In the genomic region with DNA sequence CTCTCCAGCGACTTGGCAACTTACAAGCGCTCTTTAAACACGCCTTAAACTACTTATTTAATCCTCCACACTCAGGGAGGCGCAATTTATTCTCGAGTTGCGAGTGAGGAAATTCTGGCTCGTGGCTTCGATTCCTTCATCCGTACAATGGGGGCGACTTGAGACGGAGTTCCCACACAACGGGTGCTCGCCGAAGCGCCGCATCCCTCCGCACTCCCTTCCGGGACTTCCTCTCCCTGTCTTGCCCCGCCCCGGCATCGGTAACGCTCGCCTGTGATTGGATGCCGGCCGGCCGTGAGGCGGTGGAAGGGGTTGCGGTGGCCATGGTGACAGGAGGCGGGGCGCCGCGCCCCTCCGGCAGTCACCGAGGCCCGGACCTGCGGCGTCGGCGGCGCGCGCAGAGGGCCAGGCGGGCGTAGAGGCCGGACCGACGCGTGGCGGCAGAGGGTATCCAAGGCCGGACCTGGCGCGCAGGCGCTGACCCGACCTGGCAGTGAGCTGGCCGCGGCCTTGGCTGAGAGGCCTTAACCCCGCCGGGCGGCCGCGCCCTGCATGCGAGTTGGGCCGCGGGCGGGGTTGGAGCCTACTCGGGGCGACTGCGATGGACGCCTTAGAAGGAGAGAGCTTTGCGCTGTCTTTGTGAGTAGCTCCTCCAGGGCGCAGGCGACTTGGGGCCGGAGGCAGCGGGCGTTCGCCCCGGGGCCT, we compare ENCODE assay signal across 8 cellular contexts. TPM values are rescaled to one million over a fixed set of nuclear protein-coding genes. Genes with fewer than 3 reads are reported as not detected.
A peak's percentile ranks its signal among the peaks of the same experiment; 100 is the strongest.
DNase-seq lines count a peak whose midpoint lies in the region; ATAC-seq and TF ChIP-seq lines count a peak whose summit lies in the region.

A gene (plus strand): TSS at position 493 of the 705 bp plus-strand sequence. CDS start 109 bp downstream, at position 602.

- ATAC-seq in GM21825 (IDR thresholded peaks at IDR 0.05; ENCODE audit: unreplicated experiment) = peak; percentile 96
- ATAC-seq in naive thymus-derived CD4-positive, alpha-beta T cell = peak; percentile 97
- ATAC-seq in stimulated activated naive B cell treated with anti-CD40 and anti-IgM and Interleukin-4, amounts not matched to agents 10 μg/mL and 1 μg/mL and 100 μg/mL, for 72 hours (replicated peaks) = peak; percentile 94 to 96

- H3K4me1 ChIP-seq in DOHH2 (ENCODE audit: control insufficient read depth, low read length) = peaks cover 33% of the 10 kb centered on the region
- H3K4me1 ChIP-seq in naive thymus-derived CD4-positive, alpha-beta T cell (ENCODE audit: control insufficient read depth in 2 of 2, insufficient read depth in 2 of 2, low read length in 2 of 2) = peaks cover 5 to 6% of the 10 kb centered on the region in 2 donors

- peaks cover 34% of the 10 kb centered on the region for H3K36me3 ChIP-seq in DOHH2 (ENCODE audit: control insufficient read depth, low read length)
- peaks cover 0 to 25% (median 10%) of the 10 kb centered on the region in 3 experiments for H3K36me3 ChIP-seq in naive thymus-derived CD4-positive, alpha-beta T cell (ENCODE audit: control insufficient read depth in 2 of 3, insufficient read depth in 3 of 3, low read length in 3 of 3)

- H3K9me3 ChIP-seq in DOHH2 (ENCODE audit: control insufficient read depth, insufficient read depth, low read length) = no peaks in the 10 kb centered on the region
- H3K9me3 ChIP-seq in naive thymus-derived CD4-positive, alpha-beta T cell (ENCODE audit: control insufficient read depth in 2 of 3, low read length in 3 of 3) = no peaks in the 10 kb centered on the region

- peak; percentile 51 for TF ChIP-seq CTCF in DOHH2 (IDR thresholded peaks at IDR 0.05; ENCODE audit: low read depth, low read length, poor library complexity, severe bottlenecking)

- intact Hi-C loops in naive thymus-derived CD4-positive, alpha-beta T cell (cut with micrococcal nuclease) = loop anchor here (1.0 to 10.0 kb wide), 12 partner anchors 22 to 884 kb away; a partner anchor contains a TSS

- H3K27me3 ChIP-seq in DOHH2 (ENCODE audit: control insufficient read depth, low read length) = no peaks in the 10 kb centered on the region
- H3K27me3 ChIP-seq in naive thymus-derived CD4-positive, alpha-beta T cell (ENCODE audit: control insufficient read depth in 2 of 2, insufficient read depth in 2 of 2, low read length in 2 of 2) = no peaks in the 10 kb centered on the region

- peaks cover 12% of the 10 kb centered on the region for H3K79me2 ChIP-seq in DOHH2 (ENCODE audit: control insufficient read depth, low read length)

- peak within 1 kb of the TSS; percentile 65 for H3K27ac ChIP-seq in DOHH2 (ENCODE audit: low read depth, low read length)
- H3K27ac ChIP-seq in naive thymus-derived CD4-positive, alpha-beta T cell (ENCODE audit: low read depth, low read length) = peak within 1 kb of the TSS; percentile 84

- POLR2A ChIA-PET in naive thymus-derived CD4-positive, alpha-beta T cell (lab: Charles Lee) = interaction anchor here (0.7 to 5.0 kb wide), 13 partner anchors 10 to 202 kb away, joined by 3 to 35 read pairs (median 4); a partner anchor contains a TSS

- H4K20me1 ChIP-seq in DOHH2 (ENCODE audit: control insufficient read depth, insufficient read depth, low read depth, low read length) = peaks cover 2% of the 10 kb centered on the region; the same call in 1 of the 2 replicates

- DNase-seq in Kasumi-1 (lab: John Stamatoyannopoulos, UW) (peak; percentile 95 to 97), RPMI7951 (ENCODE audit: low read depth) (peak; percentile 97), fibroblast of gingiva (ENCODE audit: low read depth) (peak; percentile 99)
- peak; percentile 95 to 96 for DNase-seq in activated T-helper 1 cell treated with anti-CD3 and anti-CD28 coated beads, Interleukin-2, amount 50 U/mL, for 16 hours (ENCODE audit: low read depth in 1 of 2, low spot score in 1 of 2)
- DNase-seq in naive thymus-derived CD4-positive, alpha-beta T cell = peak; percentile 90 to 98 (median 96)
- peak; percentile 96 for DNase-seq in stimulated activated naive B cell treated with anti-CD40 and anti-IgM and Interleukin-4, amounts not matched to agents 10 μg/mL and 1 μg/mL and 100 μg/mL, for 72 hours

- H3K27ac Mint-ChIP-seq in naive thymus-derived CD4-positive, alpha-beta T cell = peak within 1 kb of the TSS; percentile 88 to 97 (median 93)
- peak within 1 kb of the TSS; percentile 96 for H3K27ac Mint-ChIP-seq in stimulated activated naive B cell treated with anti-CD40 and anti-IgM and Interleukin-4, amounts not matched to agents 10 μg/mL and 1 μg/mL and 100 μg/mL, for 72 hours

- no peaks in the 10 kb centered on the region for H3K9me2 ChIP-seq in DOHH2 (replicated peaks; ENCODE audit: control insufficient read depth, low read length)

- H3K9me3 Mint-ChIP-seq in naive thymus-derived CD4-positive, alpha-beta T cell = no peaks in the 10 kb centered on the region
- no peaks in the 10 kb centered on the region for H3K9me3 Mint-ChIP-seq in stimulated activated naive B cell treated with anti-CD40 and anti-IgM and Interleukin-4, amounts not matched to agents 10 μg/mL and 1 μg/mL and 100 μg/mL, for 72 hours

- CTCF ChIA-PET in naive thymus-derived CD4-positive, alpha-beta T cell (lab: Charles Lee) = interaction anchor here (0.9 to 2.5 kb wide), 5 partner anchors 14 to 275 kb away, joined by 3 to 13 read pairs (median 3); no protein-coding TSS in a partner anchor

- H3K4me3 ChIP-seq in DOHH2 (ENCODE audit: low read length) = peak within 1 kb of the TSS; percentile 91
- peak within 1 kb of the TSS; percentile 44 for H3K4me3 ChIP-seq in naive thymus-derived CD4-positive, alpha-beta T cell (ENCODE audit: low read length)

- peaks cover 0 to 16% (median 11%) of the 10 kb centered on the region in 5 donors for H3K36me3 Mint-ChIP-seq in naive thymus-derived CD4-positive, alpha-beta T cell
- H3K36me3 Mint-ChIP-seq in stimulated activated naive B cell treated with anti-CD40 and anti-IgM and Interleukin-4, amounts not matched to agents 10 μg/mL and 1 μg/mL and 100 μg/mL, for 72 hours = peaks cover 13 to 31% of the 10 kb centered on the region in 2 donors

- H3K4me3 Mint-ChIP-seq in naive thymus-derived CD4-positive, alpha-beta T cell = peak within 1 kb of the TSS; percentile 81 to 97 (median 89)
- peak within 1 kb of the TSS; percentile 91 to 92 for H3K4me3 Mint-ChIP-seq in stimulated activated naive B cell treated with anti-CD40 and anti-IgM and Interleukin-4, amounts not matched to agents 10 μg/mL and 1 μg/mL and 100 μg/mL, for 72 hours

- H3F3A ChIP-seq in DOHH2 (ENCODE audit: control insufficient read depth, insufficient read depth) = peaks cover 20% of the 10 kb centered on the region

- H3K4me1 Mint-ChIP-seq in naive thymus-derived CD4-positive, alpha-beta T cell = peaks cover 14 to 25% (median 17%) of the 10 kb centered on the region in 7 donors
- peaks cover 23 to 45% of the 10 kb centered on the region in 2 donors for H3K4me1 Mint-ChIP-seq in stimulated activated naive B cell treated with anti-CD40 and anti-IgM and Interleukin-4, amounts not matched to agents 10 μg/mL and 1 μg/mL and 100 μg/mL, for 72 hours

- peak within 1 kb of the TSS; percentile 94 for H3K4me2 ChIP-seq in DOHH2 (ENCODE audit: low read length)

- no peaks in the 10 kb centered on the region for H3K27me3 Mint-ChIP-seq in naive thymus-derived CD4-positive, alpha-beta T cell
- H3K27me3 Mint-ChIP-seq in stimulated activated naive B cell treated with anti-CD40 and anti-IgM and Interleukin-4, amounts not matched to agents 10 μg/mL and 1 μg/mL and 100 μg/mL, for 72 hours = no peaks in the 10 kb centered on the region

RNA-seq across cellular contexts. Expression of the gene that starts here (rescaled TPM):
- 120 and 134 TPM in 2 replicates for total RNA-seq in RPMI7951 (2014; rRNA removed; shearing (Covaris generic))
- total RNA-seq in naive thymus-derived CD4-positive, alpha-beta T cell = 10 to 100 TPM; 32.6 to 57.7 (median 37.9) TPM
- 100 to 1,000 TPM; 146 to 166 TPM for polyA plus RNA-seq in naive thymus-derived CD4-positive, alpha-beta T cell

Comparison
In these comparisons a context has a peak if more than half of its experiments do, and no peak if none do; other contexts are left out.
1. Peak in every context shown above with its lines: DNase-seq, ATAC-seq, H3K4me3 ChIP-seq and H3K27ac ChIP-seq.